ENCODE assay signal across 22 cellular contexts in the genomic region with DNA sequence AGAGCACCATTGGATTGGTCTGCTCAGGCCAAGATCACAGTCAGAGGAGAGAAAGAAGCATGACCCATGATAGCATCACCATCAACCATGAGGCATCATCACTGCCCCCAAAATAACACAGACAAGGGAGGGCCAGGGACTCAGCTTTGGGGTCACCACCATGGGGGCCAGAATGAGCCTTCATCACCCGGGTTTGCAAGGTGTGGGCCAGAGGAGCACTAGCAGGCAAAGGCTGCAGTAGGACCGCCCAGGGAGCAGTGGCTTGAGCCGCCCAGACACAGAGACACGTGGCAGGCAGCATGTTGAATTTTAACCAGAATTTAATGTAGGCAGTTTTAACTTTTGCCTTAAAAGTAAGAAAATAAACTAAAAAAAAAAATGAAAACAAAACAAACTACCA. TPM values are rescaled to one million over a fixed set of nuclear protein-coding genes. Genes with fewer than 3 reads are reported as not detected.
DNase-seq lines count a peak whose midpoint lies in the region; TF ChIP-seq lines count a peak whose summit lies in the region.
"Had no signal": no experiment of that assay in that cellular context is flagged by ENCODE, and none has a peak within 500 bp of the region (broad histone marks: within the 10 kb centered on the region; RNA-seq: fewer than 3 reads in every experiment).

No MANE protein-coding gene starts in this region.

- H3F3A ChIP-seq in MM.1S (ENCODE audit: insufficient read depth, low read length): 0 out of 2 replicates have a peak, but pooled peaks cover 12% of the 10 kb centered on the region

- no peaks in the 10 kb centered on the region for H3K79me2 ChIP-seq in MM.1S (ENCODE audit: low read length)

- no peak for TF ChIP-seq CTCF in MM.1S (IDR thresholded peaks at IDR 0.05; ENCODE audit: low read length)
- TF ChIP-seq CTCF in stomach (IDR thresholded peaks at IDR 0.05): no peak

- no peak for TF ChIP-seq POLR2A in stomach (IDR thresholded peaks at IDR 0.05)

- TF ChIP-seq EP300 in stomach (IDR thresholded peaks at IDR 0.05): no peak

- peak overlapping the region; percentile 10; the same call in 1 of the 2 replicates for H3K4me2 ChIP-seq in MM.1S (ENCODE audit: low read depth, low read length)

- H3K27ac ChIP-seq in MM.1S (ENCODE audit: low read length) (no peak overlapping the region), duodenal mucosa (ENCODE audit: low read depth, low read length) (no peak overlapping the region), stomach (peak overlapping the region; percentile 17 to 83 (median 75)), caudate nucleus (ENCODE audit: low read depth, low read length) (no peak overlapping the region)

- peaks cover 25% of the 10 kb centered on the region for H3K4me1 ChIP-seq in MM.1S (ENCODE audit: low read length)
- H3K4me1 ChIP-seq in duodenal mucosa (ENCODE audit: control insufficient read depth in 1 of 2, insufficient read depth in 2 of 2, low read length in 2 of 2): peaks cover 55 to 73% of the 10 kb centered on the region in 2 donors
- peaks cover 73% of the 10 kb centered on the region for H3K4me1 ChIP-seq in mucosa of stomach (ENCODE audit: control insufficient read depth, insufficient read depth, low read length)
- peaks cover 17 to 45% (median 28%) of the 10 kb centered on the region in 4 donors for H3K4me1 ChIP-seq in stomach

- H3K27me3 ChIP-seq in MM.1S (replicated peaks; ENCODE audit: insufficient read depth, low read length) (peaks cover 8% of the 10 kb centered on the region; the same call in 1 of the 2 replicates), duodenal mucosa (ENCODE audit: control insufficient read depth in 1 of 2, insufficient read depth in 2 of 2, low read length in 2 of 2) (peaks cover 0 to 3% of the 10 kb centered on the region in 2 donors), mucosa of stomach (ENCODE audit: control insufficient read depth, insufficient read depth, low read length) (no peaks in the 10 kb centered on the region), stomach (peaks cover 0 to 16% (median 0%) of the 10 kb centered on the region in 3 donors)

- H3K9me3 ChIP-seq in MM.1S (replicated peaks; ENCODE audit: insufficient read depth, low read length): no peaks in the 10 kb centered on the region
- no peaks in the 10 kb centered on the region for H3K9me3 ChIP-seq in duodenal mucosa (ENCODE audit: control insufficient read depth in 1 of 2, low read length in 2 of 2)
- no peaks in the 10 kb centered on the region for H3K9me3 ChIP-seq in mucosa of stomach (ENCODE audit: control insufficient read depth, low read length)
- H3K9me3 ChIP-seq in stomach: no peaks in the 10 kb centered on the region

- H3K9me2 ChIP-seq in MM.1S (replicated peaks; ENCODE audit: insufficient read depth, low read length): no peaks in the 10 kb centered on the region

- intact Hi-C loops in stomach (cut with DNase I; ENCODE audit: low total_unique reads): no loop called here

- no peaks in the 10 kb centered on the region for H4K20me1 ChIP-seq in MM.1S (ENCODE audit: insufficient read depth, low read length)

- no peak overlapping the region for H2AFZ ChIP-seq in MM.1S (ENCODE audit: low read length)

- no peaks in the 10 kb centered on the region for H3K36me3 ChIP-seq in MM.1S (replicated peaks; ENCODE audit: insufficient read depth, low read length)
- no peaks in the 10 kb centered on the region for H3K36me3 ChIP-seq in duodenal mucosa (ENCODE audit: control insufficient read depth in 1 of 2, insufficient read depth in 2 of 2, low read length in 2 of 2)
- no peaks in the 10 kb centered on the region for H3K36me3 ChIP-seq in mucosa of stomach (ENCODE audit: control insufficient read depth, insufficient read depth, low read length)
- H3K36me3 ChIP-seq in stomach: no peaks in the 10 kb centered on the region

- H3K4me3 ChIP-seq in MM.1S (ENCODE audit: low read length) (no peak overlapping the region), duodenal mucosa (ENCODE audit: low read depth in 1 of 2, low read length in 2 of 2) (no peak overlapping the region), mucosa of stomach (ENCODE audit: low read length) (no peak overlapping the region), stomach (no peak overlapping the region)

- no peak overlapping the region for H3K9ac ChIP-seq in MM.1S (ENCODE audit: low read length)
- peak overlapping the region; percentile 19 to 33 for H3K9ac ChIP-seq in duodenal mucosa (ENCODE audit: low read depth in 1 of 2, low read length in 2 of 2)
- peak overlapping the region; percentile 33 for H3K9ac ChIP-seq in mucosa of stomach (ENCODE audit: low read length)

- DNase-seq in MM.1S (no peak), stomach (no peak), caudate nucleus (lab: John Stamatoyannopoulos, UW) (no peak), NCI-H69 (lab: John Stamatoyannopoulos, UW) (no peak), NCI-H774 (lab: John Stamatoyannopoulos, UW) (no peak)
- DNase-seq: CD8-positive, alpha-beta memory T cell; GDM1; Karpas-422; NCI-H1417; NCI-H1694 treated with DMSO at 0.1 percent for 48 hours; NCI-H2081 treated with DMSO at 0.1 percent for 48 hours; NCI-H2171 treated with DMSO at 0.1 percent for 48 hours; NCI-H524 treated with DMSO at 0.1 percent for 48 hours; OCI-M1; Right ventricle myocardium superior had no signal

- WGBS in stomach, 5 donors: 75 to 84% (median 78%) methylated on average over 4 of the region's 4 CpGs

RNA-seq across cellular contexts. Expression of a gene that starts 53.7 kb away (rescaled TPM):
- 100 to 1,000 TPM; 102 to 554 (median 195) TPM for total RNA-seq in stomach
- polyA plus RNA-seq in stomach: 100 to 1,000 TPM in 1 of 3 donors, 10 to 100 TPM in 2; 58.2 to 106 (median 59.2) TPM
- total RNA-seq: A172; CD8-positive, alpha-beta memory T cell; Right ventricle myocardium superior; RPMI7951; SK-MEL-5 had no signal
- polyA plus RNA-seq: AG04450; CD8-positive, alpha-beta memory T cell; IgD-negative memory B cell had no signal

Comparison
In these comparisons a context has a peak if more than half of its experiments do, and no peak if none do; other contexts are left out.
1. H3K27ac ChIP-seq: peak in stomach (5 of 5); none in MM.1S (single experiment), duodenal mucosa (single experiment) and caudate nucleus (single experiment).